Comparison of ENCODE assay signal across 8 cellular contexts in the genomic region with DNA sequence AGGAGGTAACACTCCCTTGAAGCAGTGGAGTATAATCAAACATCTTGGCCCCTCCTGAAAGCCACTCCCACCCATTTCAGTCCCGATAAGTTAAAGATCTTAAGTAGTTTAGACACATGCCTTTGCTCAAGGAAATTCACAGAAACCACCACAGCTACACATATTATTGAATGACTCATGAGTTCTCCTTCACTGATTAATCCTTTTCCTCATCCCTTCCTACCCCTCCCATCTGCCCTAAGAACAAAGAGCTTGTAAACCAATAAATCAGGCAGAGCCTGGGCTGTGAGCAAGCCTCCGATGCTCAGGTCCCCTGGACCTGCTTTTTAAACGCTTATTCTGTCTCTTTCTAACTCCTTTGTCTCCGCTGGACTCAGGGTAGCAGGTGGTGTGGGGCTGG. TPM values are rescaled to one million over a fixed set of nuclear protein-coding genes. Genes with fewer than 3 reads are reported as not detected.
DNase-seq lines count a peak whose midpoint lies in the region; ATAC-seq, FAIRE-seq and TF ChIP-seq lines count a peak whose summit lies in the region.
"Not testable (repeated sequence)": the region's sequence is repeated elsewhere in the genome, so short reads cannot be mapped to it uniquely, and the experiment has no call there.
"Had no signal": no experiment of that assay in that cellular context is flagged by ENCODE, and none has a peak within 500 bp of the region (broad histone marks: within the 10 kb centered on the region; RNA-seq: fewer than 3 reads in every experiment).

No MANE protein-coding gene starts in this region.

- peak; percentile 13 for DNase-seq in EL
- DNase-seq in LoVo (ENCODE audit: low spot score), result peak; percentile 50
- DNase-seq in K562 (ENCODE audit: extremely low read depth in 1 of 4, low spot score in 3 of 4); neuronal stem cell (ENCODE audit: low spot score): not testable (repeated sequence)
- peak; percentile 16 for DNase-seq in fibroblast of mammary gland (ENCODE audit: low read depth)
- peak; percentile 35 for DNase-seq in kidney epithelial cell (ENCODE audit: low read depth)

- H2BK120ac ChIP-seq in neuronal stem cell (ENCODE audit: low read depth, low read length), result not testable (repeated sequence)

- in situ Hi-C loops in K562 (cut with MboI), result loop anchor here (5.0 kb wide), 1 partner anchor 368 kb away; no protein-coding TSS in a partner anchor

- H2AK5ac ChIP-seq in neuronal stem cell (ENCODE audit: low read depth, low read length), result not testable (repeated sequence)

- FAIRE-seq in K562 (lab: Jason Lieb, UNC), result not testable (repeated sequence)

- not testable (repeated sequence) for H3K36me3 ChIP-seq in K562 (ENCODE audit: control insufficient read depth, insufficient read depth, low read length); kidney epithelial cell (ENCODE audit: control insufficient read depth, insufficient read depth, low read length); neuronal stem cell (replicated peaks in 1 of 2; ENCODE audit: control insufficient read depth in 2 of 2, insufficient read depth in 2 of 2, low read length in 2 of 2)

- 0% methylated on average over 4 of the region's 4 CpGs for WGBS in K562 (ENCODE audit: insufficient coverage, low coverage, missing lambda C conversion rate)
- WGBS in neuronal stem cell (ENCODE audit: extremely low coverage in 2 of 2, insufficient read length in 2 of 2, insufficient replicate concordance in 1 of 2), 2 donors, result no CpG with 5 or more reads among the region's 4 CpGs

- not testable (repeated sequence) for TF ChIP-seq RAD21 in K562 (CRISPR knock-in tag; conservative IDR thresholded peaks at IDR 0.05 in 1 of 2, IDR thresholded peaks at IDR 0.05 in 1 of 2)

- not testable (repeated sequence) for H3K4me3 ChIP-seq in K562; fibroblast of mammary gland (ENCODE audit: control insufficient read depth, low read depth, low read length); kidney epithelial cell (ENCODE audit: low read depth, low read length); neuronal stem cell (ENCODE audit: low read length in 2 of 2)

- not testable (repeated sequence) for H4K8ac ChIP-seq in neuronal stem cell (ENCODE audit: low read depth, low read length)

- H3K9me1 ChIP-seq in K562 (ENCODE audit: control insufficient read depth, insufficient read depth, low read length), result not testable (repeated sequence)

- not testable (repeated sequence) for H3K14ac ChIP-seq in neuronal stem cell (ENCODE audit: low read length)

- CTCF ChIA-PET in K562 (lab: Yijun Ruan, JAX; ENCODE audit: low intra/inter-chr PET ratio), result interaction anchor here (0.6 kb wide), 1 partner anchor 1542 kb away, joined by 7 read pairs; no protein-coding TSS in a partner anchor

- TF ChIP-seq POLR2A in K562 (conservative IDR thresholded peaks at IDR 0.05), result not testable (repeated sequence)

- not testable (repeated sequence) for H3K27ac ChIP-seq in K562 (ENCODE audit: extremely low read depth, low read depth, low read length); neuronal stem cell (replicated peaks; ENCODE audit: low read length)

- POLR2A ChIA-PET in K562 (lab: Yijun Ruan, JAX), result not testable (repeated sequence)

- H3K9me3 ChIP-seq in K562 (replicated peaks; ENCODE audit: control insufficient read depth, insufficient read depth, low read depth, low read length); neuronal stem cell (replicated peaks in 1 of 2; ENCODE audit: control insufficient read depth in 2 of 2, insufficient read depth in 1 of 2, low read depth in 1 of 2, low read length in 2 of 2): not testable (repeated sequence)

- H2BK12ac ChIP-seq in neuronal stem cell (ENCODE audit: low read length), result not testable (repeated sequence)

- intact Hi-C loops in K562 (cut with micrococcal nuclease), result loop anchor here (10.0 kb wide), 1 partner anchor 180 kb away; a partner anchor contains a TSS

- H3K4me1 ChIP-seq in K562 (replicated peaks in 1 of 2; ENCODE audit: control insufficient read depth in 2 of 2, insufficient read depth in 2 of 2, low read length in 2 of 2); neuronal stem cell (ENCODE audit: control insufficient read depth in 2 of 2, insufficient read depth in 1 of 2, low read depth in 1 of 2, low read length in 2 of 2): not testable (repeated sequence)

- H3K79me1 ChIP-seq in neuronal stem cell (ENCODE audit: low read depth, low read length), result not testable (repeated sequence)

- H2AFZ ChIP-seq in K562 (ENCODE audit: low read depth, low read length); neuronal stem cell (ENCODE audit: low read length): not testable (repeated sequence)

- not testable (repeated sequence) for H3K18ac ChIP-seq in neuronal stem cell (ENCODE audit: low read length)

- not testable (repeated sequence) for H3K27me3 ChIP-seq in K562 (ENCODE audit: control insufficient read depth in 2 of 2, insufficient read depth in 2 of 2, low read length in 2 of 2); kidney epithelial cell (ENCODE audit: control insufficient read depth, insufficient read depth, low read length); neuronal stem cell (ENCODE audit: control insufficient read depth in 3 of 3, insufficient read depth in 3 of 3, low read depth in 1 of 3, low read length in 3 of 3)

- H2BK15ac ChIP-seq in neuronal stem cell (ENCODE audit: low read length), result not testable (repeated sequence)

- not testable (repeated sequence) for H3K4me2 ChIP-seq in K562 (ENCODE audit: insufficient read depth, low read length); neuronal stem cell (ENCODE audit: insufficient read depth, low read length, poor library complexity, severe bottlenecking)

- not testable (repeated sequence) for H2BK5ac ChIP-seq in neuronal stem cell (ENCODE audit: low read length)

- H3K9ac ChIP-seq in K562 (ENCODE audit: insufficient read depth in 1 of 2, low read depth in 2 of 2, low read length in 2 of 2), result not testable (repeated sequence)
- peak overlapping the region; percentile 30 for H3K9ac ChIP-seq in neuronal stem cell (ENCODE audit: low read depth, low read length, poor library complexity)

- TF ChIP-seq CTCF in K562 (IDR thresholded peaks at IDR 0.05 in 2 of 3, conservative IDR thresholded peaks at IDR 0.05 in 1 of 3; ENCODE audit: insufficient read depth in 2 of 3, low read depth in 1 of 3, low read length in 3 of 3); fibroblast of mammary gland (conservative IDR thresholded peaks at IDR 0.05; ENCODE audit: control insufficient read depth, insufficient read depth, low read depth, low read length); kidney epithelial cell (IDR thresholded peaks at IDR 0.05; ENCODE audit: insufficient read depth, low read length, poor library complexity, severe bottlenecking): not testable (repeated sequence)

- not testable (repeated sequence) for H3K4ac ChIP-seq in neuronal stem cell (ENCODE audit: low read length)

- H4K20me1 ChIP-seq in K562 (replicated peaks; ENCODE audit: control insufficient read depth, insufficient read depth, low read length), result not testable (repeated sequence)

- H3K79me2 ChIP-seq in K562 (ENCODE audit: control insufficient read depth, insufficient read depth, low read length), result not testable (repeated sequence)

- BruUV-seq in K562 (replicated peaks; lab: Mats Ljungman, UMichigan), result not testable (repeated sequence)

- H3K23ac ChIP-seq in neuronal stem cell (ENCODE audit: low read depth, low read length, poor library complexity), result not testable (repeated sequence)

- not testable (repeated sequence) for H4K91ac ChIP-seq in neuronal stem cell (ENCODE audit: low read depth, low read length, poor library complexity)

- not testable (repeated sequence) for TF ChIP-seq EP300 in K562 (IDR thresholded peaks at IDR 0.05; ENCODE audit: low read length)

- not testable (repeated sequence) for ATAC-seq in SK-N-SH treated with all-trans-retinoic acid at 6 μM for 48 hours, K562

RNA-seq across cellular contexts. Expression of a gene that starts 20.3 kb away (rescaled TPM):
- total RNA-seq in K562 (2011; cell fraction: chromatin; rRNA removed; ENCODE audit: low replicate concordance), result not detected in 2 replicates
- total RNA-seq in K562 (2011; cell fraction: nucleolus; rRNA removed), result not detected in 2 replicates
- total RNA-seq in K562 (2011; cell fraction: nucleoplasm; rRNA removed), result not detected in 2 replicates
- total RNA-seq in K562 (2014; rRNA removed), result not detected in 2 replicates
- not detected in 2 replicates for total RNA-seq in K562 (2014; rRNA removed; fragmentation: Illumina TruSeq; extraction: Trizol)
- not detected in 2 replicates for total RNA-seq in K562 (2015; rRNA removed; fragmentation: Illumina TruSeq; extraction: Trizol)
- total RNA-seq in K562 (2021), result 0.07 TPM in 1 of 2 replicates, not detected in the other
- not detected in 2 replicates for polyA plus RNA-seq in K562 (2011; rRNA removed)
- not detected in 2 replicates for polyA plus RNA-seq in K562 (2011; cell fraction: cytosol; rRNA removed)
- not detected in 2 replicates for polyA plus RNA-seq in K562 (2011; cell fraction: nucleus; rRNA removed)
- 0.10 TPM in 1 of 2 replicates, not detected in the other for polyA plus RNA-seq in K562 (2012)
- polyA plus RNA-seq in K562 (2014; fragmentation: Illumina TruSeq; extraction: Trizol), result not detected in 2 replicates
- polyA plus RNA-seq in K562 (2014; fragmentation: Nextera tagmentation; extraction: Ambion mirVana), result not detected
- polyA plus RNA-seq in K562 (2014; rRNA removed), result not detected in 2 replicates
- polyA minus RNA-seq in K562 (2011; rRNA and poly(A)+ RNA removed), result not detected in 2 replicates
- not detected in 2 replicates for polyA minus RNA-seq in K562 (2011; cell fraction: cytosol; rRNA and poly(A)+ RNA removed)
- polyA minus RNA-seq in K562 (2011; cell fraction: nucleus; rRNA and poly(A)+ RNA removed), result not detected in 2 replicates
- total RNA-seq in kidney epithelial cell, result 5.3 and 6.9 TPM in 2 replicates
- 7.2 TPM for polyA plus RNA-seq in neuronal stem cell (2013, experiment 1 of 2)
- 7.6 TPM for polyA plus RNA-seq in neuronal stem cell (2013, experiment 2 of 2)
- total RNA-seq: HT-29 had no signal

RNA-seq across cellular contexts. Expression of a gene that starts 50.1 kb away (rescaled TPM):
- total RNA-seq in K562 (2011; cell fraction: chromatin; rRNA removed; ENCODE audit: low replicate concordance), result 0.49 and 0.92 TPM in 2 replicates
- 0.17 and 0.53 TPM in 2 replicates for total RNA-seq in K562 (2011; cell fraction: nucleolus; rRNA removed)
- total RNA-seq in K562 (2011; cell fraction: nucleoplasm; rRNA removed), result 1.1 and 1.2 TPM in 2 replicates
- total RNA-seq in K562 (2014; rRNA removed), result 0.08 and 0.09 TPM in 2 replicates
- total RNA-seq in K562 (2014; rRNA removed; fragmentation: Illumina TruSeq; extraction: Trizol), result 0.65 and 0.96 TPM in 2 replicates
- total RNA-seq in K562 (2015; rRNA removed; fragmentation: Illumina TruSeq; extraction: Trizol), result 0.40 and 0.49 TPM in 2 replicates
- total RNA-seq in K562 (2021), result 0.13 and 0.29 TPM in 2 replicates
- polyA plus RNA-seq in K562 (2011; rRNA removed), result 0.17 and 0.24 TPM in 2 replicates
- polyA plus RNA-seq in K562 (2011; cell fraction: cytosol; rRNA removed), result 0.04 and 0.12 TPM in 2 replicates
- polyA plus RNA-seq in K562 (2011; cell fraction: nucleus; rRNA removed), result 0.14 and 0.23 TPM in 2 replicates
- polyA plus RNA-seq in K562 (2012), result 0.26 and 0.27 TPM in 2 replicates
- 0.07 and 0.10 TPM in 2 replicates for polyA plus RNA-seq in K562 (2014; fragmentation: Illumina TruSeq; extraction: Trizol)
- polyA plus RNA-seq in K562 (2014; fragmentation: Nextera tagmentation; extraction: Ambion mirVana), result under 1 TPM; 0.06 to 0.07 TPM
- 0.18 and 0.19 TPM in 2 replicates for polyA plus RNA-seq in K562 (2014; rRNA removed)
- 0.35 and 1.1 TPM in 2 replicates for polyA minus RNA-seq in K562 (2011; rRNA and poly(A)+ RNA removed)
- not detected in 2 replicates for polyA minus RNA-seq in K562 (2011; cell fraction: cytosol; rRNA and poly(A)+ RNA removed)
- 0.27 and 0.33 TPM in 2 replicates for polyA minus RNA-seq in K562 (2011; cell fraction: nucleus; rRNA and poly(A)+ RNA removed)
- total RNA-seq in kidney epithelial cell, result 2.3 and 2.5 TPM in 2 replicates
- polyA plus RNA-seq in neuronal stem cell (2013, experiment 1 of 2), result 5.0 TPM
- polyA plus RNA-seq in neuronal stem cell (2013, experiment 2 of 2), result 5.3 TPM
- total RNA-seq: HT-29 had no signal

RNA-seq across cellular contexts. Expression of a gene that starts 57.2 kb away (rescaled TPM):
- 68.7 and 76.5 TPM in 2 replicates for total RNA-seq in K562 (2011; cell fraction: chromatin; rRNA removed; ENCODE audit: low replicate concordance)
- total RNA-seq in K562 (2011; cell fraction: nucleolus; rRNA removed), result 40.7 and 42.0 TPM in 2 replicates
- 53.5 and 72.7 TPM in 2 replicates for total RNA-seq in K562 (2011; cell fraction: nucleoplasm; rRNA removed)
- 5.8 and 7.9 TPM in 2 replicates for total RNA-seq in K562 (2014; rRNA removed)
- total RNA-seq in K562 (2014; rRNA removed; fragmentation: Illumina TruSeq; extraction: Trizol), result 13.9 and 14.3 TPM in 2 replicates
- 14.0 and 15.0 TPM in 2 replicates for total RNA-seq in K562 (2015; rRNA removed; fragmentation: Illumina TruSeq; extraction: Trizol)
- 24.2 and 26.9 TPM in 2 replicates for total RNA-seq in K562 (2021)
- polyA plus RNA-seq in K562 (2011; rRNA removed), result 10.6 and 11.8 TPM in 2 replicates
- polyA plus RNA-seq in K562 (2011; cell fraction: cytosol; rRNA removed), result 4.0 and 6.6 TPM in 2 replicates
- 22.0 and 24.1 TPM in 2 replicates for polyA plus RNA-seq in K562 (2011; cell fraction: nucleus; rRNA removed)
- 6.6 and 7.6 TPM in 2 replicates for polyA plus RNA-seq in K562 (2012)
- polyA plus RNA-seq in K562 (2014; fragmentation: Illumina TruSeq; extraction: Trizol), result 9.5 and 9.9 TPM in 2 replicates
- polyA plus RNA-seq in K562 (2014; fragmentation: Nextera tagmentation; extraction: Ambion mirVana), result 1 to 10 TPM; 1.2 to 1.8 TPM
- 12.4 and 13.1 TPM in 2 replicates for polyA plus RNA-seq in K562 (2014; rRNA removed)
- 22.8 and 24.7 TPM in 2 replicates for polyA minus RNA-seq in K562 (2011; rRNA and poly(A)+ RNA removed)
- polyA minus RNA-seq in K562 (2011; cell fraction: cytosol; rRNA and poly(A)+ RNA removed), result 8.6 and 11.1 TPM in 2 replicates
- polyA minus RNA-seq in K562 (2011; cell fraction: nucleus; rRNA and poly(A)+ RNA removed), result 14.1 and 22.8 TPM in 2 replicates
- total RNA-seq in kidney epithelial cell, result 5.8 and 6.3 TPM in 2 replicates
- 11.3 TPM for polyA plus RNA-seq in neuronal stem cell (2013, experiment 1 of 2)
- 11.5 TPM for polyA plus RNA-seq in neuronal stem cell (2013, experiment 2 of 2)
